ENCODE assay signal across 9 cellular contexts in genomic region chr2:3679180-3679579, GRCh38. TPM values are rescaled to one million over a fixed set of nuclear protein-coding genes. Genes with fewer than 3 reads are reported as not detected.
"Had no signal": no experiment of that assay in that cellular context is flagged by ENCODE, and none has a peak within 500 bp of the region (broad histone marks: within the 10 kb centered on the region; RNA-seq: fewer than 3 reads in every experiment).

No MANE protein-coding gene starts in this region.

- H3K4me3 ChIP-seq: K562 had no signal

- H3K27ac ChIP-seq: HL-60 had no signal

- FAIRE-seq: HTR-8/SVneo, K562 had no signal

- ATAC-seq: K562 had no signal

- DNase-seq: IMR-90, KBM-7, KG1 had no signal

RNA-seq across cellular contexts. Expression of gene ALLC, which starts 21.2 kb away (rescaled TPM):
- total RNA-seq: HT-29, HT1080, IMR-90, K562 had no signal
- polyA plus RNA-seq: IgD-negative memory B cell, IMR-90, K562 had no signal

RNA-seq across cellular contexts. Expression of gene DCDC2C, which starts 24.2 kb away (rescaled TPM):
- total RNA-seq: HT-29, IMR-90, K562 had no signal
- polyA plus RNA-seq: IgD-negative memory B cell, IMR-90, K562 had no signal
